13 cellular contexts compared by ENCODE assay signal in genomic region chr9:3794005-3794404, GRCh38.
A peak's percentile ranks its signal among the peaks of the same experiment; 100 is the strongest.
DNase-seq lines count a peak whose midpoint lies in the region; ATAC-seq lines count a peak whose summit lies in the region.
"Had no signal": no experiment of that assay in that cellular context is flagged by ENCODE, and none has a peak within 500 bp of the region (broad histone marks: within the 10 kb centered on the region; RNA-seq: fewer than 3 reads in every experiment).

No MANE protein-coding gene starts in this region.

- peaks cover 13% of the 10 kb centered on the region for H3K4me1 ChIP-seq in HAP-1
- H3K4me1 ChIP-seq: colonic mucosa, lower lobe of right lung, uterus had no signal

- H3K9me3 Mint-ChIP-seq in activated CD8-positive, alpha-beta memory T cell treated with anti-CD3 and anti-CD28 coated beads, Interleukin-2, amount 10 ng/mL, durations not matched to agents 7 days and 5 days (ENCODE audit: low read depth): peaks cover 2% of the 10 kb centered on the region
- H3K9me3 Mint-ChIP-seq: activated CD4-positive, alpha-beta memory T cell treated with anti-CD3 and anti-CD28 coated beads, Interleukin-2, amount 10 ng/mL, durations not matched to agents 7 days and 5 days had no signal

- H3K36me3 ChIP-seq in HAP-1 (replicated peaks): no peaks in the 10 kb centered on the region
- H3K36me3 ChIP-seq: colonic mucosa, lower lobe of right lung, uterus had no signal

- 0 out of 2 replicates have a peak, but pooled peaks cover 1% of the 10 kb centered on the region for H3K9me3 ChIP-seq in HAP-1
- H3K9me3 ChIP-seq: colonic mucosa, lower lobe of right lung, uterus had no signal

- in situ Hi-C loops in HAP-1 (cut with MboI; ENCODE audit: low sequenced_read_pairs): no loop called here

- no peak overlapping the region for H3K27ac Mint-ChIP-seq in activated CD8-positive, alpha-beta memory T cell treated with anti-CD3 and anti-CD28 coated beads, Interleukin-2, amount 10 ng/mL, durations not matched to agents 7 days and 5 days
- H3K27ac Mint-ChIP-seq: activated CD4-positive, alpha-beta memory T cell treated with anti-CD3 and anti-CD28 coated beads, Interleukin-2, amount 10 ng/mL, durations not matched to agents 7 days and 5 days had no signal

- H3K4me1 Mint-ChIP-seq in activated CD8-positive, alpha-beta memory T cell treated with anti-CD3 and anti-CD28 coated beads, Interleukin-2, amount 10 ng/mL, durations not matched to agents 7 days and 5 days: no peaks in the 10 kb centered on the region
- H3K4me1 Mint-ChIP-seq: activated CD4-positive, alpha-beta memory T cell treated with anti-CD3 and anti-CD28 coated beads, Interleukin-2, amount 10 ng/mL, durations not matched to agents 7 days and 5 days had no signal

- H3K36me3 Mint-ChIP-seq in activated CD8-positive, alpha-beta memory T cell treated with anti-CD3 and anti-CD28 coated beads, Interleukin-2, amount 10 ng/mL, durations not matched to agents 7 days and 5 days: no peaks in the 10 kb centered on the region

- CTCF ChIA-PET in activated CD8-positive, alpha-beta memory T cell treated with anti-CD3 and anti-CD28 coated beads, Interleukin-2, amount 10 ng/mL, durations not matched to agents 7 days and 5 days (lab: Charles Lee): interaction anchor here (1.1 kb wide), 1 partner anchor 177 kb away, joined by 3 read pairs; no protein-coding TSS in a partner anchor

- no peak overlapping the region for H3K4me3 Mint-ChIP-seq in activated CD8-positive, alpha-beta memory T cell treated with anti-CD3 and anti-CD28 coated beads, Interleukin-2, amount 10 ng/mL, durations not matched to agents 7 days and 5 days
- H3K4me3 Mint-ChIP-seq: activated CD4-positive, alpha-beta memory T cell treated with anti-CD3 and anti-CD28 coated beads, Interleukin-2, amount 10 ng/mL, durations not matched to agents 7 days and 5 days had no signal

- H3K4me3 ChIP-seq in HAP-1: no peak overlapping the region
- H3K4me3 ChIP-seq: colonic mucosa, lower lobe of right lung, uterus had no signal

- peaks cover 8% of the 10 kb centered on the region for H3K27me3 Mint-ChIP-seq in activated CD8-positive, alpha-beta memory T cell treated with anti-CD3 and anti-CD28 coated beads, Interleukin-2, amount 10 ng/mL, durations not matched to agents 7 days and 5 days

- peak; percentile 82 for ATAC-seq in esophagus mucosa
- ATAC-seq in activated CD8-positive, alpha-beta memory T cell treated with anti-CD3 and anti-CD28 coated beads, Interleukin-2, amount 10 ng/mL, durations not matched to agents 7 days and 5 days: no peak
- ATAC-seq: Panc1 had no signal

- peak; percentile 32 to 57 for DNase-seq in HAP-1 (ENCODE audit: low spot score in 2 of 2)
- DNase-seq in NCI-H69 (lab: John Stamatoyannopoulos, UW): peak; percentile 88
- DNase-seq in renal cortical epithelial cell (ENCODE audit: low read depth): peak; percentile 89
- no peak for DNase-seq in NCI-H446 treated with DMSO at 0.1 percent for 48 hours (lab: John Stamatoyannopoulos, UW)
- no peak for DNase-seq in activated CD8-positive, alpha-beta memory T cell treated with anti-CD3 and anti-CD28 coated beads, Interleukin-2, amount 10 ng/mL, durations not matched to agents 7 days and 5 days
- no peak for DNase-seq in stimulated activated CD4-positive, alpha-beta T cell treated with anti-CD3 and anti-CD28 coated beads, Interleukin-12 subunit alpha, Interleukin-12 subunit beta, amount 100 ng/mL, for 4 hours
- no peak for DNase-seq in activated effector memory CD4-positive, alpha-beta T cell treated with anti-CD3 and anti-CD28 coated beads, Interleukin-2, amount 50 U/mL, for 16 hours
- DNase-seq: activated CD4-positive, alpha-beta memory T cell treated with anti-CD3 and anti-CD28 coated beads, Interleukin-2, amount 10 ng/mL, durations not matched to agents 7 days and 5 days; colonic mucosa; lower lobe of right lung; uterus had no signal

- no peaks in the 10 kb centered on the region for H3K27me3 ChIP-seq in HAP-1 (ENCODE audit: low read depth)
- H3K27me3 ChIP-seq: colonic mucosa, uterus had no signal

Comparison
In these comparisons a context has a peak if more than half of its experiments do, and no peak if none do; other contexts are left out.
1. DNase-seq: peak in HAP-1 (2 of 2), NCI-H69 (single experiment) and renal cortical epithelial cell (single experiment); none in NCI-H446 treated with DMSO at 0.1 percent for 48 hours (single experiment), activated CD8-positive, alpha-beta memory T cell treated with anti-CD3 and anti-CD28 coated beads, Interleukin-2, amount 10 ng/mL, durations not matched to agents 7 days and 5 days (single experiment), stimulated activated CD4-positive, alpha-beta T cell treated with anti-CD3 and anti-CD28 coated beads, Interleukin-12 subunit alpha, Interleukin-12 subunit beta, amount 100 ng/mL, for 4 hours (single experiment) and activated effector memory CD4-positive, alpha-beta T cell treated with anti-CD3 and anti-CD28 coated beads, Interleukin-2, amount 50 U/mL, for 16 hours (single experiment).